10 cellular contexts compared by ENCODE assay signal in the genomic region with DNA sequence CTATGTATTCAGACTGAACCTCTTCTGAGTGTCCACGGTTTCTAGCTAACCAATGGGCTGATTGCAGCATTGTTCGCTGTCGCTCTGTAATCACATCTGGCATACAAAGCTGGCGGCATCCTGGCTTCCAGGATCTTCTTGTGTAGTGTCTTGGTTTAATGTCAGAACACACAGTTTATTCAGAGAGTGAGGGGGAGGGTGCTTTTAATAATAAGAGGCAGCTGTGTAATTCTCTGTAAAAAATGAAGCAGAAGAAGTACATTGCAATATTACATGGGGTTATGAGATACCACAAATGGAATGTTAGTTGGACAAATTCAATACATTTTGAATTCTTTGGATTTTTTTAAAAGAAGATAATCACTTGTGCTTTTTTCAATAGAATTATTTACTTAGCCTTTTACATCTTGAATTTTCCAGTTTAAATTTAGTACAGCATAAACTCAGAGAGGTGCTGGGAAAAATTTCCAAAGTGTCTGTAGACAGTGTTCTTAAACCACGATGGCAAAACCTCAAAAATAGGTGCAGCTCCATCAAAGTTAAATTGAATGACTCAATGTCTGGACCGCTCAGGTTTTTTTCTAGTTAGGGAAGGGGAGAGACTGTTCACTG.
DNase-seq lines count a peak whose midpoint lies in the region; ATAC-seq and TF ChIP-seq lines count a peak whose summit lies in the region.
"Had no signal": no experiment of that assay in that cellular context is flagged by ENCODE, and none has a peak within 500 bp of the region (broad histone marks: within the 10 kb centered on the region; RNA-seq: fewer than 3 reads in every experiment).

No MANE protein-coding gene starts in this region.

- peak overlapping the region in 18 of 59 donors; percentile 2 to 61 (median 24) for H3K27ac ChIP-seq in dorsolateral prefrontal cortex
- H3K27ac ChIP-seq in left lung, result peak overlapping the region in 1 of 2 donors; percentile 35
- H3K27ac ChIP-seq: BLaER1 treated with 17β-estradiol and CSF1 and Interleukin-3, amounts not matched to agents 10 nM and 100 nM had no signal

- H3K36me3 ChIP-seq in MG63 (peaks cover 17% of the 10 kb centered on the region), left lung (no peaks in the 10 kb centered on the region)
- H3K36me3 ChIP-seq: BLaER1 treated with 17β-estradiol and CSF1 and Interleukin-3, amounts not matched to agents 10 nM and 100 nM had no signal

- H3K4me3 ChIP-seq in MG63, result no peak overlapping the region
- H3K4me3 ChIP-seq in dorsolateral prefrontal cortex, result peak overlapping the region in 31 of 59 donors; percentile 0 to 39 (median 17)
- no peak overlapping the region for H3K4me3 ChIP-seq in left lung
- H3K4me3 ChIP-seq: BLaER1 treated with 17β-estradiol and CSF1 and Interleukin-3, amounts not matched to agents 10 nM and 100 nM had no signal

- DNase-seq in A172 (ENCODE audit: low spot score) (peak; percentile 93), MG63 (peak; percentile 97), dorsolateral prefrontal cortex (peak in 6 of 10 donors; percentile 19 to 67 (median 45)), left lung (no peak), GM20000 (ENCODE audit: low spot score) (no peak), NOMO-1 (lab: John Stamatoyannopoulos, UW; ENCODE audit: unreplicated experiment in 2 of 2) (no peak)
- DNase-seq: H9 had no signal

- H3K9me3 ChIP-seq in MG63, result peaks cover 13% of the 10 kb centered on the region
- H3K9me3 ChIP-seq in left lung, result peaks cover 0 to under 1% of the 10 kb centered on the region in 2 donors
- H3K9me3 ChIP-seq: BLaER1 treated with 17β-estradiol and CSF1 and Interleukin-3, amounts not matched to agents 10 nM and 100 nM had no signal

- no peaks in the 10 kb centered on the region for H3K27me3 ChIP-seq in MG63
- H3K27me3 ChIP-seq in dorsolateral prefrontal cortex, result no peaks in the 10 kb centered on the region
- H3K27me3 ChIP-seq in left lung, result no peaks in the 10 kb centered on the region
- H3K27me3 ChIP-seq: BLaER1 treated with 17β-estradiol and CSF1 and Interleukin-3, amounts not matched to agents 10 nM and 100 nM had no signal

- TF ChIP-seq CTCF in dorsolateral prefrontal cortex (IDR thresholded peaks at IDR 0.05 in 54 of 56, conservative IDR thresholded peaks at IDR 0.05 in 2 of 56; ENCODE audit: low read depth in 1 of 56, partially characterized antibody in 56 of 56) (no peak), left lung (IDR thresholded peaks at IDR 0.05) (no peak), GM20000 (IDR thresholded peaks at IDR 0.05; ENCODE audit: extremely low read depth, missing control alignments) (no peak)

- H3K4me1 ChIP-seq in left lung, result no peaks in the 10 kb centered on the region

- intact Hi-C loops in dorsolateral prefrontal cortex (cut with DNase I), result no loop called here
- intact Hi-C loops in left lung (cut with DNase I), result no loop called here

- ATAC-seq in left lung, result peak; percentile 71
- ATAC-seq in HG02938 (IDR thresholded peaks at IDR 0.05; ENCODE audit: unreplicated experiment), result no peak
- no peak for ATAC-seq in HG02798 (IDR thresholded peaks at IDR 0.05; ENCODE audit: poor library complexity, unreplicated experiment)

Comparison
In these comparisons a context has a peak if more than half of its experiments do, and no peak if none do; other contexts are left out.
1. DNase-seq: peak in A172 (single experiment), MG63 (single experiment) and dorsolateral prefrontal cortex (6 of 10); none in left lung (0 of 2), GM20000 (single experiment) and NOMO-1 (0 of 2).
2. H3K4me3 ChIP-seq: peak in dorsolateral prefrontal cortex (31 of 59); none in MG63 (single experiment) and left lung (0 of 2).